In genomic region chr3:42804113-42804830, GRCh38 we compare ENCODE assay signal across 8 cellular contexts. TPM values are rescaled to one million over a fixed set of nuclear protein-coding genes. Genes with fewer than 3 reads are reported as not detected.
DNase-seq lines count a peak whose midpoint lies in the region; ATAC-seq, FAIRE-seq and TF ChIP-seq lines count a peak whose summit lies in the region.

HIGD1A (minus strand) TSS chr3:42804490; CDS start chr3:42794253, 10,237 bp downstream.

- ATAC-seq in GM18907 (IDR thresholded peaks at IDR 0.05; ENCODE audit: unreplicated experiment) (peak; percentile 98), HG03159 (IDR thresholded peaks at IDR 0.05; ENCODE audit: unreplicated experiment) (peak; percentile 99)

- peaks cover 40% of the 10 kb centered on the region for H4K20me1 ChIP-seq in smooth muscle cell (ENCODE audit: low read depth)

- peaks cover 12% of the 10 kb centered on the region for H3F3A ChIP-seq in smooth muscle cell (ENCODE audit: low read depth)

- CTCF ChIA-PET in AG04449 (lab: Yijun Ruan, JAX), result interaction anchor here (1.5 to 2.1 kb wide), 2 partner anchors 10 to 35 kb away, joined by 6 to 7 read pairs; no protein-coding TSS in a partner anchor

- FAIRE-seq in bronchial epithelial cell (lab: Jason Lieb, UNC), result no peak

- peak within 1 kb of the TSS; percentile 100 for H3K4me2 ChIP-seq in smooth muscle cell

- peak; percentile 67 for DNase-seq in AG04449 (ENCODE audit: low read depth, low spot score)
- peak; percentile 90 for DNase-seq in NCI-H2227 treated with DMSO at 0.1 percent for 48 hours (lab: John Stamatoyannopoulos, UW)
- DNase-seq in bronchial epithelial cell (ENCODE audit: low read depth), result peak; percentile 91
- peak; percentile 98 for DNase-seq in iPS-NIHi11 (ENCODE audit: low spot score)
- peak; percentile 74 for DNase-seq in smooth muscle cell (lab: John Stamatoyannopoulos, UW; ENCODE audit: unreplicated experiment)

- WGBS in smooth muscle cell (ENCODE audit: low lambda C conversion rate), result 1% methylated on average over 63 of the region's 63 CpGs

- peak within 1 kb of the TSS; percentile 89 for H3K9ac ChIP-seq in smooth muscle cell (ENCODE audit: low read depth)

- H2AFZ ChIP-seq in smooth muscle cell (ENCODE audit: low read depth), result peak within 1 kb of the TSS; percentile 99

- no peaks in the 10 kb centered on the region for H3K9me3 ChIP-seq in smooth muscle cell (replicated peaks; ENCODE audit: low read depth)

- peaks cover 34% of the 10 kb centered on the region for H3K4me1 ChIP-seq in smooth muscle cell (ENCODE audit: low read depth)

- peaks cover 1% of the 10 kb centered on the region for H3K36me3 ChIP-seq in bronchial epithelial cell (ENCODE audit: control insufficient read depth, insufficient read depth, low read length)
- no peaks in the 10 kb centered on the region for H3K36me3 ChIP-seq in smooth muscle cell (ENCODE audit: low read depth)

- TF ChIP-seq CTCF in AG04449 (IDR thresholded peaks at IDR 0.05; ENCODE audit: insufficient read depth, low read length, missing control alignments), result no peak
- no peak for TF ChIP-seq CTCF in WI38 (IDR thresholded peaks at IDR 0.05; ENCODE audit: low read depth, low read length)
- no peak for TF ChIP-seq CTCF in bronchial epithelial cell (IDR thresholded peaks at IDR 0.05; ENCODE audit: insufficient read depth, low read length, severe bottlenecking)
- no peak for TF ChIP-seq CTCF in smooth muscle cell (IDR thresholded peaks at IDR 0.05; ENCODE audit: borderline replicate concordance, insufficient read depth, poor library complexity, severe bottlenecking)

- peak within 1 kb of the TSS; percentile 80 for H3K4me3 ChIP-seq in AG04449 (ENCODE audit: low read depth, low read length)
- peak within 1 kb of the TSS; percentile 85 for H3K4me3 ChIP-seq in WI38 (ENCODE audit: low read depth, low read length)
- H3K4me3 ChIP-seq in bronchial epithelial cell (ENCODE audit: low read depth, low read length), result peak within 1 kb of the TSS; percentile 86
- H3K4me3 ChIP-seq in smooth muscle cell, result peak within 1 kb of the TSS; percentile 94

- peak within 1 kb of the TSS; percentile 91 for H3K27ac ChIP-seq in smooth muscle cell (ENCODE audit: low read depth)

- H3K27me3 ChIP-seq in bronchial epithelial cell (ENCODE audit: control insufficient read depth, insufficient read depth, low read length) (no peaks in the 10 kb centered on the region), smooth muscle cell (ENCODE audit: low read depth) (no peaks in the 10 kb centered on the region)

- peaks cover 46% of the 10 kb centered on the region for H3K79me2 ChIP-seq in smooth muscle cell (ENCODE audit: low read depth)

- POLR2A ChIA-PET in AG04449 (lab: Yijun Ruan, JAX), result interaction anchor here (1.1 kb wide), 2 partner anchors 10 to 11 kb away, joined by 3 to 4 read pairs; no protein-coding TSS in a partner anchor

RNA-seq across cellular contexts. Expression of gene HIGD1A, which starts in this region (rescaled TPM):
- total RNA-seq in bronchial epithelial cell, result 219 and 291 TPM in 2 replicates
- 322 and 339 TPM in 2 replicates for total RNA-seq in smooth muscle cell
- polyA plus RNA-seq in smooth muscle cell, result 159 and 297 TPM in 2 replicates

Comparison
In these comparisons a context has a peak if more than half of its experiments do, and no peak if none do; other contexts are left out.
1. Peak in every context shown above with its lines: DNase-seq, ATAC-seq, H3K4me3 ChIP-seq and H3K27ac ChIP-seq.